24 cellular contexts compared by ENCODE assay signal in the genomic region with DNA sequence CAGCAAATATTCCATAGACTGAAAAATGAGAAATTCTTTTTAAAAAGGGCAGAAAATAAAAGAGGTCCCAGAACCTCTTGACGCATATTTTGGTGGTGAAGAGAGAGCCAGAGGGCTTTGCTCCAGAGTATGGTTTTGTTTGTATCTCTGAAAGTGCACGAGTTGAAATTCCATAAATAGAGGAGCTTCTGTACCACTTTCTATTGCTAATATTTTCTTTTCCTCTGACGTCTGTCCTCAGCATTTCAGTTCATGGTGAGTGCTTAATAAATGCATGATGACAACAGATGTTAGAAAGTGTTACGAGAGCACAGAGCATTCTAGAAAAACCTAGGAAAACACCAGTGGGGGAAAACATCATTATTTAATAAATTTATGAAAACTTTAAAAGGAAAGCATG.
DNase-seq lines count a peak whose midpoint lies in the region; ATAC-seq and TF ChIP-seq lines count a peak whose summit lies in the region.
"Had no signal": no experiment of that assay in that cellular context is flagged by ENCODE, and none has a peak within 500 bp of the region (broad histone marks: within the 10 kb centered on the region; RNA-seq: fewer than 3 reads in every experiment).

No MANE protein-coding gene starts in this region.

- no peak for TF ChIP-seq CTCF in right atrium auricular region (IDR thresholded peaks at IDR 0.05)
- no peak for TF ChIP-seq CTCF in osteoblast (IDR thresholded peaks at IDR 0.05; ENCODE audit: extremely low read depth, low read depth, low read length)

- no peaks in the 10 kb centered on the region for H3K27me3 Mint-ChIP-seq in effector memory CD8-positive, alpha-beta T cell
- H3K27me3 Mint-ChIP-seq: activated CD4-positive, alpha-beta T cell treated with anti-CD3 and anti-CD28 coated beads, Interleukin-2, amount 10 ng/mL, durations not matched to agents 7 days and 5 days; activated naive CD4-positive, alpha-beta T cell treated with anti-CD3 and anti-CD28 coated beads, Interleukin-2, amount 10 ng/mL, durations not matched to agents 7 days and 5 days had no signal

- no peaks in the 10 kb centered on the region for H3K36me3 Mint-ChIP-seq in effector memory CD8-positive, alpha-beta T cell (ENCODE audit: insufficient read depth)
- H3K36me3 Mint-ChIP-seq: activated naive CD4-positive, alpha-beta T cell treated with anti-CD3 and anti-CD28 coated beads, Interleukin-2, amount 10 ng/mL, durations not matched to agents 7 days and 5 days; brain; CD14-positive monocyte had no signal

- H3K27me3 ChIP-seq in right atrium auricular region = no peaks in the 10 kb centered on the region
- H3K27me3 ChIP-seq in osteoblast (ENCODE audit: insufficient read depth, low read length) = no peaks in the 10 kb centered on the region

- H3K27ac ChIP-seq in right atrium auricular region (peak overlapping the region; percentile 18 to 34), osteoblast (ENCODE audit: low read depth, low read length) (peak overlapping the region; percentile 65)

- no peaks in the 10 kb centered on the region for H3K9me3 Mint-ChIP-seq in effector memory CD8-positive, alpha-beta T cell
- H3K9me3 Mint-ChIP-seq: activated CD4-positive, alpha-beta T cell treated with anti-CD3 and anti-CD28 coated beads, Interleukin-2, amount 10 ng/mL, durations not matched to agents 7 days and 5 days; activated naive CD4-positive, alpha-beta T cell treated with anti-CD3 and anti-CD28 coated beads, Interleukin-2, amount 10 ng/mL, durations not matched to agents 7 days and 5 days had no signal

- no peak for DNase-seq in right atrium auricular region (ENCODE audit: low spot score)
- DNase-seq in Right ventricle myocardium inferior (ENCODE audit: missing footprints) = no peak
- DNase-seq in fibroblast of gingiva (ENCODE audit: low read depth) = peak; percentile 82
- DNase-seq in osteoblast (ENCODE audit: insufficient read length, low spot score, missing footprints) = no peak
- no peak for DNase-seq in glomerular visceral epithelial cell (ENCODE audit: extremely low spot score)
- DNase-seq in NOMO-1 treated with DMSO at 0.1 percent for 48 hours (lab: John Stamatoyannopoulos, UW; ENCODE audit: unreplicated experiment) = no peak
- DNase-seq in effector memory CD8-positive, alpha-beta T cell = no peak
- DNase-seq: activated CD4-positive, alpha-beta T cell treated with anti-CD3 and anti-CD28 coated beads, Interleukin-2, amount 10 ng/mL, durations not matched to agents 7 days and 5 days; activated naive CD4-positive, alpha-beta T cell treated with anti-CD3 and anti-CD28 coated beads, Interleukin-2, amount 10 ng/mL, durations not matched to agents 7 days and 5 days; activated T-cell treated with anti-CD3 and anti-CD28 coated beads, Interleukin-2, amount 50 U/mL, for 1 hour; DMS153; erythroblast; Karpas-422; NCI-H1105 treated with DMSO at 0.1 percent for 48 hours; NCI-H2171; NCI-H774; occipital lobe; trophoblast cell had no signal

- no peaks in the 10 kb centered on the region for H3K36me3 ChIP-seq in right atrium auricular region
- no peaks in the 10 kb centered on the region for H3K36me3 ChIP-seq in osteoblast (ENCODE audit: insufficient read depth, low read length)
- H3K36me3 ChIP-seq: HAP-1 had no signal

- no peak overlapping the region for H3K4me2 ChIP-seq in osteoblast (ENCODE audit: insufficient read depth, low read length)
- H3K4me2 ChIP-seq: smooth muscle cell had no signal

- H3K79me2 ChIP-seq in osteoblast (ENCODE audit: insufficient read depth, low read length) = no peaks in the 10 kb centered on the region

- no peak overlapping the region for H2AFZ ChIP-seq in osteoblast (ENCODE audit: low read length)

- no peaks in the 10 kb centered on the region for H4K20me1 ChIP-seq in osteoblast (ENCODE audit: insufficient read depth, low read length)

- H3K4me1 Mint-ChIP-seq in effector memory CD8-positive, alpha-beta T cell (ENCODE audit: low read depth in 2 of 2) = no peaks in the 10 kb centered on the region
- H3K4me1 Mint-ChIP-seq: activated CD4-positive, alpha-beta T cell treated with anti-CD3 and anti-CD28 coated beads, Interleukin-2, amount 10 ng/mL, durations not matched to agents 7 days and 5 days; activated naive CD4-positive, alpha-beta T cell treated with anti-CD3 and anti-CD28 coated beads, Interleukin-2, amount 10 ng/mL, durations not matched to agents 7 days and 5 days; CD14-positive monocyte had no signal

- H3K27ac Mint-ChIP-seq in effector memory CD8-positive, alpha-beta T cell = no peak overlapping the region
- H3K27ac Mint-ChIP-seq: activated CD4-positive, alpha-beta T cell treated with anti-CD3 and anti-CD28 coated beads, Interleukin-2, amount 10 ng/mL, durations not matched to agents 7 days and 5 days; activated naive CD4-positive, alpha-beta T cell treated with anti-CD3 and anti-CD28 coated beads, Interleukin-2, amount 10 ng/mL, durations not matched to agents 7 days and 5 days; CD14-positive monocyte had no signal

- intact Hi-C loops in Right ventricle myocardium inferior (cut with DNase I) = no loop called here

- no peak for ATAC-seq in Right ventricle myocardium inferior
- no peak for ATAC-seq in GM18907 (IDR thresholded peaks at IDR 0.05; ENCODE audit: unreplicated experiment)
- no peak for ATAC-seq in effector memory CD8-positive, alpha-beta T cell (replicated peaks)
- ATAC-seq: Panc1 had no signal

- H3K4me1 ChIP-seq in right atrium auricular region (peaks cover 0 to 5% of the 10 kb centered on the region in 2 donors), osteoblast (ENCODE audit: insufficient read depth, low read length) (peaks cover 26% of the 10 kb centered on the region)
- H3K4me1 ChIP-seq: HAP-1 had no signal

- H3K9me3 ChIP-seq in right atrium auricular region (no peaks in the 10 kb centered on the region), osteoblast (ENCODE audit: low read depth, low read length) (no peaks in the 10 kb centered on the region)
- H3K9me3 ChIP-seq: HAP-1 had no signal

- no peak overlapping the region for H3K4me3 Mint-ChIP-seq in effector memory CD8-positive, alpha-beta T cell
- H3K4me3 Mint-ChIP-seq: activated CD4-positive, alpha-beta T cell treated with anti-CD3 and anti-CD28 coated beads, Interleukin-2, amount 10 ng/mL, durations not matched to agents 7 days and 5 days; activated naive CD4-positive, alpha-beta T cell treated with anti-CD3 and anti-CD28 coated beads, Interleukin-2, amount 10 ng/mL, durations not matched to agents 7 days and 5 days; brain; CD14-positive monocyte had no signal

- H3K4me3 ChIP-seq in right atrium auricular region (no peak overlapping the region), osteoblast (ENCODE audit: insufficient read depth, low read length) (no peak overlapping the region)
- H3K4me3 ChIP-seq: HAP-1, smooth muscle cell had no signal
